9 cellular contexts compared by ENCODE assay signal in the genomic region with DNA sequence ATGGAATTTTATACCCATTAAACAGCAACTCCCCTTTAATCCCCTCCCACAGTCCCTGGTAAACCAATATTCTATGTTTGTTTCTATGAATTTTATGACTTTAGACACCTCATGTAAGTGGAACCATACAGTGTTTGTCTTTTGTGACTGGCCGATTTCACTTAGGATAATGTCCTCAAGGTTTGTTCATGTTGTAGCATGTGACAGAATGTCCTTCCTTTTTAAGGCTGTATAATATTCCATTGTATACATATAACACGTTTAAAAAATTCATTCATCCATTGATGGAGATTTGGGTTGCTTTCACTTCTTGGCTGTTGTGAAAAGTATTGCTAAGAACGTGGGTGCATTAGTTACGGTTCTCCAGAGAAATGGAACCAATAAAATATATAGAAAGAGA.
"Had no signal": no experiment of that assay in that cellular context is flagged by ENCODE, and none has a peak within 500 bp of the region (broad histone marks: within the 10 kb centered on the region; RNA-seq: fewer than 3 reads in every experiment).

No MANE protein-coding gene starts in this region.

- H3K27ac ChIP-seq: HL-60, KMS-11 had no signal

- H3K27me3 Mint-ChIP-seq: IgD-negative memory B cell had no signal

- H3K4me3 Mint-ChIP-seq: IgD-negative memory B cell had no signal

- ATAC-seq: HepG2 had no signal

- DNase-seq: IMR-90, Karpas-422, KBM-7, KG1 had no signal

- H3K4me2 ChIP-seq: KMS-11 had no signal

- H3K9ac ChIP-seq: KMS-11 had no signal

- FAIRE-seq: HepG2, HTR-8/SVneo had no signal
